9 cellular contexts compared by ENCODE assay signal in genomic region chr2:240818543-240819403, GRCh38. TPM values are rescaled to one million over a fixed set of nuclear protein-coding genes. Genes with fewer than 3 reads are reported as not detected.
DNase-seq lines count a peak whose midpoint lies in the region; ATAC-seq lines count a peak whose summit lies in the region.
"Had no signal": no experiment of that assay in that cellular context is flagged by ENCODE, and none has a peak within 500 bp of the region (broad histone marks: within the 10 kb centered on the region; RNA-seq: fewer than 3 reads in every experiment).

No MANE protein-coding gene starts in this region.

- peak; percentile 9 for DNase-seq in Right ventricle myocardium inferior (ENCODE audit: missing footprints)
- no peak for DNase-seq in Right ventricle myocardium superior
- DNase-seq in central memory CD8-positive, alpha-beta T cell (ENCODE audit: low spot score in 2 of 2), result no peak
- DNase-seq in NCI-H446 treated with DMSO at 0.1 percent for 48 hours (lab: John Stamatoyannopoulos, UW), result no peak
- DNase-seq in inferior parietal cortex (ENCODE audit: extremely low spot score), result no peak
- DNase-seq in GOT3 (lab: John Stamatoyannopoulos, UW), result no peak
- DNase-seq: GF-D8 had no signal

- peaks cover 12% of the 10 kb centered on the region for H3K9me3 ChIP-seq in mesodermal cell (ENCODE audit: control insufficient read depth, low read length)

- peaks cover 5% of the 10 kb centered on the region for H3K4me1 Mint-ChIP-seq in central memory CD8-positive, alpha-beta T cell

- peaks cover 3% of the 10 kb centered on the region for H3K36me3 Mint-ChIP-seq in central memory CD8-positive, alpha-beta T cell (ENCODE audit: insufficient read depth)

- peak overlapping the region; percentile 35 for H3K27ac Mint-ChIP-seq in central memory CD8-positive, alpha-beta T cell (ENCODE audit: low read depth)

- intact Hi-C loops in Right ventricle myocardium inferior (cut with DNase I), result no loop called here
- intact Hi-C loops in Right ventricle myocardium superior (cut with DNase I), result no loop called here

- peaks cover 7% of the 10 kb centered on the region for H3K9me3 Mint-ChIP-seq in central memory CD8-positive, alpha-beta T cell

- H3K4me3 ChIP-seq in mesodermal cell (ENCODE audit: extremely low read depth, insufficient read depth, low read length, poor library complexity, severe bottlenecking), result peak overlapping the region; percentile 47
- H3K4me3 ChIP-seq in urinary bladder (ENCODE audit: low read depth, low read length), result peak overlapping the region; percentile 36

- ATAC-seq in Right ventricle myocardium inferior (no peak), Right ventricle myocardium superior (ENCODE audit: poor library complexity) (no peak)
- no peak for ATAC-seq in central memory CD8-positive, alpha-beta T cell (replicated peaks; ENCODE audit: extremely low read depth, poor library complexity, severe bottlenecking)

- H3K4me3 Mint-ChIP-seq in central memory CD8-positive, alpha-beta T cell, result no peak overlapping the region

- H3K27ac ChIP-seq in mesodermal cell (ENCODE audit: low read depth, low read length, severe bottlenecking) (no peak overlapping the region), urinary bladder (ENCODE audit: low read depth) (no peak overlapping the region)

- peaks cover 57% of the 10 kb centered on the region for H3K27me3 Mint-ChIP-seq in central memory CD8-positive, alpha-beta T cell

- no peaks in the 10 kb centered on the region for H3K36me3 ChIP-seq in mesodermal cell (ENCODE audit: control insufficient read depth, insufficient read depth, low read length)
- H3K36me3 ChIP-seq in urinary bladder (ENCODE audit: insufficient read depth), result no peaks in the 10 kb centered on the region

- WGBS in mesodermal cell (ENCODE audit: insufficient coverage in 2 of 2), 2 experiments, result 6 to 12% methylated on average over 40 to 56 of the region's 71 CpGs
- WGBS in urinary bladder, result 8% methylated on average over 71 of the region's 71 CpGs

- peaks cover 3% of the 10 kb centered on the region for H3K4me1 ChIP-seq in mesodermal cell (ENCODE audit: control insufficient read depth, insufficient read depth, low read length, poor library complexity, severe bottlenecking)
- peaks cover 5% of the 10 kb centered on the region for H3K4me1 ChIP-seq in urinary bladder (ENCODE audit: insufficient read depth)

RNA-seq across cellular contexts. Expression of gene KIF1A, which starts 1.2 kb away (rescaled TPM):
- total RNA-seq in Right ventricle myocardium inferior (1.5 TPM), Right ventricle myocardium superior (0.65 TPM), urinary bladder (5.2 TPM)
- 4.6 TPM for polyA plus RNA-seq in mesodermal cell (2013, experiment 1 of 2)
- 4.6 TPM for polyA plus RNA-seq in mesodermal cell (2013, experiment 2 of 2)
- 1.2 TPM for polyA plus RNA-seq in urinary bladder

RNA-seq across cellular contexts. Expression of gene AGXT, which starts 49.9 kb away (rescaled TPM):
- total RNA-seq in Right ventricle myocardium inferior (not detected), Right ventricle myocardium superior (not detected), urinary bladder (not detected)
- polyA plus RNA-seq in mesodermal cell (2013, experiment 1 of 2), result not detected
- polyA plus RNA-seq in mesodermal cell (2013, experiment 2 of 2), result not detected
- 0.49 TPM for polyA plus RNA-seq in urinary bladder
